In the genomic region with DNA sequence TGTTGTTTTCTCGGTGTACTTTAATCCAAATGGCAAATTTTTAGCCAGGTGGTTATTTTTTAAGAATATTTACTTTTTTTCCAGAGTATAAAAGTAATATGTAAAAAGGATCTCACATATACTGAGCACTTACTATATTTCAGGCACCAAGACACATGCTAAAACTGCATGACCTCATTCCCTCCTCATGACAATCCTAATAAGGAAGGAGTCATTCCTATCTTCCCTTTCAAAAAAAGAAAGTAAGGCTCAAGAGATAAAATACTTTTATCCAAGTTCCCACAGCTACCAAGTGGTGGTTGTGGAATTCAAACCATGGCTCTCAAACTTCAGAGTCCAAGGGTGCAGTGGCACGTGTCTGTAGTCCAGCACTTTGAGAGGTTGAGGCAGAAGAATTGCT, we compare ENCODE assay signal across 21 cellular contexts. TPM values are rescaled to one million over a fixed set of nuclear protein-coding genes. Genes with fewer than 3 reads are reported as not detected.
DNase-seq lines count a peak whose midpoint lies in the region; ATAC-seq and TF ChIP-seq lines count a peak whose summit lies in the region.
"Had no signal": no experiment of that assay in that cellular context is flagged by ENCODE, and none has a peak within 500 bp of the region (broad histone marks: within the 10 kb centered on the region; RNA-seq: fewer than 3 reads in every experiment).

No MANE protein-coding gene starts in this region.

- peaks cover 73 to 76% of the 10 kb centered on the region in 2 donors for H3K4me1 Mint-ChIP-seq in natural killer cell
- peaks cover 29% of the 10 kb centered on the region for H3K4me1 Mint-ChIP-seq in activated naive CD4-positive, alpha-beta T cell treated with anti-CD3 and anti-CD28 coated beads for 36 hours (ENCODE audit: low read depth)

- no peaks in the 10 kb centered on the region for H3K9me3 Mint-ChIP-seq in natural killer cell
- H3K9me3 Mint-ChIP-seq in activated naive CD4-positive, alpha-beta T cell treated with anti-CD3 and anti-CD28 coated beads for 36 hours: no peaks in the 10 kb centered on the region
- H3K9me3 Mint-ChIP-seq: activated naive CD4-positive, alpha-beta T cell treated with anti-CD3 and anti-CD28 coated beads, Interleukin-2, amount 50 U/mL, for 72 hours had no signal

- H3K27ac Mint-ChIP-seq in natural killer cell: peak overlapping the region; percentile 88
- H3K27ac Mint-ChIP-seq in activated naive CD4-positive, alpha-beta T cell treated with anti-CD3 and anti-CD28 coated beads for 36 hours: no peak overlapping the region

- CTCF ChIA-PET in activated naive CD4-positive, alpha-beta T cell treated with anti-CD3 and anti-CD28 coated beads for 36 hours (lab: Charles Lee): no interaction called here

- H3K9me3 ChIP-seq in heart left ventricle: no peaks in the 10 kb centered on the region
- H3K9me3 ChIP-seq in esophagus muscularis mucosa: no peaks in the 10 kb centered on the region
- no peaks in the 10 kb centered on the region for H3K9me3 ChIP-seq in vagina
- H3K9me3 ChIP-seq: A549 had no signal

- WGBS in heart left ventricle, 4 donors: 68 to 77% (median 70%) methylated on average over 2 of the region's 2 CpGs
- WGBS in esophagus muscularis mucosa: 69% methylated on average over 2 of the region's 2 CpGs

- no peak for ATAC-seq in heart left ventricle
- ATAC-seq in left cardiac atrium: no peak
- ATAC-seq in natural killer cell: no peak
- ATAC-seq in GM19023 (IDR thresholded peaks at IDR 0.05; ENCODE audit: unreplicated experiment): no peak
- ATAC-seq in HG03457 (IDR thresholded peaks at IDR 0.05; ENCODE audit: unreplicated experiment): no peak
- ATAC-seq: A549; activated naive CD4-positive, alpha-beta T cell treated with anti-CD3 and anti-CD28 coated beads, Interleukin-2, amount 50 U/mL, for 72 hours; esophagus mucosa; left colon had no signal

- H3K27me3 Mint-ChIP-seq in natural killer cell (ENCODE audit: low read depth in 2 of 2): no peaks in the 10 kb centered on the region
- no peaks in the 10 kb centered on the region for H3K27me3 Mint-ChIP-seq in activated naive CD4-positive, alpha-beta T cell treated with anti-CD3 and anti-CD28 coated beads for 36 hours (ENCODE audit: low read depth)

- TF ChIP-seq POLR2A in heart left ventricle (IDR thresholded peaks at IDR 0.05) (no peak), esophagus muscularis mucosa (IDR thresholded peaks at IDR 0.05; ENCODE audit: low read depth) (no peak), vagina (IDR thresholded peaks at IDR 0.05) (no peak)

- no peaks in the 10 kb centered on the region for H3K36me3 Mint-ChIP-seq in natural killer cell
- H3K36me3 Mint-ChIP-seq in activated naive CD4-positive, alpha-beta T cell treated with anti-CD3 and anti-CD28 coated beads for 36 hours (ENCODE audit: low read depth): no peaks in the 10 kb centered on the region

- DNase-seq in heart left ventricle (no peak), left cardiac atrium (no peak), esophagus muscularis mucosa (ENCODE audit: extremely low spot score) (no peak), natural killer cell (no peak), vagina (ENCODE audit: extremely low spot score in 2 of 2) (no peak)
- DNase-seq in activated naive CD4-positive, alpha-beta T cell treated with anti-CD3 and anti-CD28 coated beads for 36 hours: no peak
- DNase-seq: activated CD4-positive, alpha-beta T cell treated with anti-CD3 and anti-CD28 coated beads, Interleukin-2, amount 50 U/mL, for 1 hour; DMS53; dorsolateral prefrontal cortex; Kasumi-1; left colon; NCI-H1105; NCI-H2171; NCI-H748 treated with DMSO at 0.1 percent for 48 hours; OCI-M1; stimulated activated CD4-positive, alpha-beta T cell treated with anti-CD3 and anti-CD28 coated beads, Interleukin-2, amount 100 ng/mL, for 48 hours had no signal

- H3K27me3 ChIP-seq in heart left ventricle (no peaks in the 10 kb centered on the region), esophagus muscularis mucosa (no peaks in the 10 kb centered on the region), vagina (no peaks in the 10 kb centered on the region)
- H3K27me3 ChIP-seq: dorsolateral prefrontal cortex had no signal

- TF ChIP-seq EP300 in esophagus muscularis mucosa (IDR thresholded peaks at IDR 0.05): no peak

- intact Hi-C loops in heart left ventricle (cut with DNase I) (loop anchor here in 1 of 10 donors (2.0 kb wide), 1 partner anchor 27 kb away; no protein-coding TSS in a partner anchor), left cardiac atrium (cut with DNase I) (no loop called here), esophagus muscularis mucosa (cut with DNase I) (no loop called here), natural killer cell (cut with micrococcal nuclease) (no loop called here), vagina (cut with DNase I) (no loop called here)
- intact Hi-C loops in activated naive CD4-positive, alpha-beta T cell treated with anti-CD3 and anti-CD28 coated beads for 36 hours (cut with micrococcal nuclease): no loop called here

- H3K36me3 ChIP-seq in heart left ventricle: peaks cover 0 to 15% (median 7%) of the 10 kb centered on the region in 9 donors
- H3K36me3 ChIP-seq in esophagus muscularis mucosa: peaks cover 0 to 5% (median 0%) of the 10 kb centered on the region in 4 donors
- no peaks in the 10 kb centered on the region for H3K36me3 ChIP-seq in vagina

- H3K4me1 ChIP-seq in heart left ventricle (peaks cover 7 to 96% (median 70%) of the 10 kb centered on the region in 12 donors), esophagus muscularis mucosa (peaks cover 73 to 90% (median 82%) of the 10 kb centered on the region in 4 donors), vagina (peaks cover 62% of the 10 kb centered on the region)
- H3K4me1 ChIP-seq: A549 had no signal

- no peak for TF ChIP-seq CTCF in heart left ventricle (IDR thresholded peaks at IDR 0.05)
- TF ChIP-seq CTCF in esophagus muscularis mucosa (IDR thresholded peaks at IDR 0.05): no peak
- TF ChIP-seq CTCF in natural killer cell (IDR thresholded peaks at IDR 0.05): no peak
- TF ChIP-seq CTCF in vagina (IDR thresholded peaks at IDR 0.05): no peak

- H3K4me3 ChIP-seq in heart left ventricle: no peak overlapping the region
- H3K4me3 ChIP-seq in esophagus muscularis mucosa: no peak overlapping the region
- no peak overlapping the region for H3K4me3 ChIP-seq in vagina
- H3K4me3 ChIP-seq: A549, dorsolateral prefrontal cortex had no signal

- H3K4me3 Mint-ChIP-seq in natural killer cell: no peak overlapping the region
- H3K4me3 Mint-ChIP-seq in activated naive CD4-positive, alpha-beta T cell treated with anti-CD3 and anti-CD28 coated beads for 36 hours: no peak overlapping the region

- H3K27ac ChIP-seq in heart left ventricle: peak overlapping the region in 10 of 12 donors; percentile 57 to 90 (median 72)
- peak overlapping the region; percentile 80 to 95 (median 92) for H3K27ac ChIP-seq in esophagus muscularis mucosa (replicated peaks in 1 of 4)
- H3K27ac ChIP-seq in vagina: peak overlapping the region; percentile 46
- H3K27ac ChIP-seq: A549 had no signal

RNA-seq across cellular contexts. Expression of a gene that starts 19.4 kb away (rescaled TPM):
- 100 to 1,000 TPM in 8 of 9 donors, 10 to 100 TPM in 1; 87.0 to 253 (median 159) TPM for total RNA-seq in heart left ventricle
- 100 to 1,000 TPM in 1 of 2 donors, 10 to 100 TPM in 1; 56.0 to 142 TPM for polyA plus RNA-seq in heart left ventricle
- total RNA-seq in left cardiac atrium: 100 to 1,000 TPM in 1 of 2 donors, 10 to 100 TPM in 1; 81.4 to 102 TPM
- 100 to 1,000 TPM; 177 to 395 (median 260) TPM for total RNA-seq in esophagus muscularis mucosa
- 100 to 1,000 TPM; 175 to 235 (median 196) TPM for total RNA-seq in natural killer cell
- total RNA-seq in vagina: 101 TPM
- 10 to 100 TPM; 17.7 to 19.6 TPM for total RNA-seq in activated naive CD4-positive, alpha-beta T cell treated with anti-CD3 and anti-CD28 coated beads for 36 hours
